ENCODE assay signal across 1 cellular context in genomic region chr16:84370723-84371552, GRCh38.
TF ChIP-seq lines count a peak whose summit lies in the region.

No MANE protein-coding gene starts in this region.

TF ChIP-seq in HepG2, 621 proteins besides CTCF, POLR2A, EP300 and RAD21 (continued from another document and continues in another):
- TF ChIP-seq HIVEP1 (CRISPR knock-in tag; IDR thresholded peaks at IDR 0.05): no peak
- TF ChIP-seq ZNF234 (CRISPR knock-in tag; conservative IDR thresholded peaks at IDR 0.05): no peak
- no peak for TF ChIP-seq THAP7 (CRISPR knock-in tag; IDR thresholded peaks at IDR 0.05)
- TF ChIP-seq REXO4 (CRISPR knock-in tag; IDR thresholded peaks at IDR 0.05; ENCODE audit: borderline replicate concordance): no peak
- TF ChIP-seq ZNF747 (CRISPR knock-in tag; IDR thresholded peaks at IDR 0.05; ENCODE audit: borderline replicate concordance): 0 out of 2 replicates have a peak, but pooled peaks have one; percentile 30
- TF ChIP-seq NCOA2 (CRISPR knock-in tag; IDR thresholded peaks at IDR 0.05): no peak
- TF ChIP-seq CBX5 (CRISPR knock-in tag; IDR thresholded peaks at IDR 0.05; ENCODE audit: borderline replicate concordance): no peak
- TF ChIP-seq MED1 (CRISPR knock-in tag; IDR thresholded peaks at IDR 0.05): 0 out of 2 replicates have a peak, but pooled peaks have one; percentile 16
- no peak for TF ChIP-seq FLYWCH1 (CRISPR knock-in tag; IDR thresholded peaks at IDR 0.05)
- no peak for TF ChIP-seq E2F5 (CRISPR knock-in tag; conservative IDR thresholded peaks at IDR 0.05)
- no peak for TF ChIP-seq ZFP36L2 (CRISPR knock-in tag; IDR thresholded peaks at IDR 0.05)
- TF ChIP-seq TFE3 (CRISPR knock-in tag; IDR thresholded peaks at IDR 0.05): peak; percentile 53; the same call in 1 of the 2 replicates
- no peak for TF ChIP-seq ZFP37 (CRISPR knock-in tag; IDR thresholded peaks at IDR 0.05; ENCODE audit: borderline replicate concordance)
- peak; percentile 44; the same call in 1 of the 2 replicates for TF ChIP-seq IRF2 (CRISPR knock-in tag; IDR thresholded peaks at IDR 0.05)
- no peak for TF ChIP-seq NFE2 (CRISPR knock-in tag; IDR thresholded peaks at IDR 0.05)
- TF ChIP-seq SALL1 (CRISPR knock-in tag; IDR thresholded peaks at IDR 0.05): 0 out of 2 replicates have a peak, but pooled peaks have one; percentile 16
- TF ChIP-seq RCOR2 (CRISPR knock-in tag; IDR thresholded peaks at IDR 0.05): no peak
- TF ChIP-seq ZNF775 (CRISPR knock-in tag; IDR thresholded peaks at IDR 0.05; ENCODE audit: borderline replicate concordance): no peak
- TF ChIP-seq AKNA (CRISPR knock-in tag; IDR thresholded peaks at IDR 0.05; ENCODE audit: borderline replicate concordance): no peak
- TF ChIP-seq ZNF644 (CRISPR knock-in tag; IDR thresholded peaks at IDR 0.05; ENCODE audit: low read depth): no peak
- TF ChIP-seq FOXA1 (IDR thresholded peaks at IDR 0.05): no peak
- no peak for TF ChIP-seq FOXA1 (CRISPR knock-in tag; IDR thresholded peaks at IDR 0.05)
- TF ChIP-seq ZNF138 (CRISPR knock-in tag; IDR thresholded peaks at IDR 0.05; ENCODE audit: low read depth): no peak
- 0 out of 2 replicates have a peak, but pooled peaks have one; percentile 35 for TF ChIP-seq PAXIP1 (CRISPR knock-in tag; conservative IDR thresholded peaks at IDR 0.05)
- TF ChIP-seq NFKBIZ (CRISPR knock-in tag; IDR thresholded peaks at IDR 0.05): no peak
- TF ChIP-seq ZNF597 (CRISPR knock-in tag; IDR thresholded peaks at IDR 0.05): no peak
- no peak for TF ChIP-seq ARID2 (CRISPR knock-in tag; IDR thresholded peaks at IDR 0.05; ENCODE audit: borderline replicate concordance)
- TF ChIP-seq FOXO4 (CRISPR knock-in tag; conservative IDR thresholded peaks at IDR 0.05): no peak
- TF ChIP-seq ZEB1 (IDR thresholded peaks at IDR 0.05; ENCODE audit: insufficient replicate concordance, low read depth): no peak
- no peak for TF ChIP-seq KLF15 (CRISPR knock-in tag; IDR thresholded peaks at IDR 0.05; ENCODE audit: borderline replicate concordance)
- no peak for TF ChIP-seq NFIB (CRISPR knock-in tag; IDR thresholded peaks at IDR 0.05; ENCODE audit: borderline replicate concordance)
- TF ChIP-seq HDAC6 (IDR thresholded peaks at IDR 0.05; ENCODE audit: low read depth, low read length): no peak
- no peak for TF ChIP-seq ZNF3 (CRISPR knock-in tag; IDR thresholded peaks at IDR 0.05)
- no peak for TF ChIP-seq NFKB2 (CRISPR knock-in tag; IDR thresholded peaks at IDR 0.05; ENCODE audit: borderline replicate concordance)
- no peak for TF ChIP-seq THAP9 (CRISPR knock-in tag; IDR thresholded peaks at IDR 0.05; ENCODE audit: borderline replicate concordance)
- no peak for TF ChIP-seq ZBTB44 (CRISPR knock-in tag; IDR thresholded peaks at IDR 0.05)
- no peak for TF ChIP-seq FOXC1 (CRISPR knock-in tag; IDR thresholded peaks at IDR 0.05; ENCODE audit: borderline replicate concordance)
- TF ChIP-seq ZNF34 (CRISPR knock-in tag; IDR thresholded peaks at IDR 0.05; ENCODE audit: borderline replicate concordance): no peak
- TF ChIP-seq KMT2A (CRISPR knock-in tag; IDR thresholded peaks at IDR 0.05): no peak
- TF ChIP-seq THAP8 (CRISPR knock-in tag; IDR thresholded peaks at IDR 0.05; ENCODE audit: borderline replicate concordance): no peak
